ENCODE assay signal across 1 cellular context in the genomic region with DNA sequence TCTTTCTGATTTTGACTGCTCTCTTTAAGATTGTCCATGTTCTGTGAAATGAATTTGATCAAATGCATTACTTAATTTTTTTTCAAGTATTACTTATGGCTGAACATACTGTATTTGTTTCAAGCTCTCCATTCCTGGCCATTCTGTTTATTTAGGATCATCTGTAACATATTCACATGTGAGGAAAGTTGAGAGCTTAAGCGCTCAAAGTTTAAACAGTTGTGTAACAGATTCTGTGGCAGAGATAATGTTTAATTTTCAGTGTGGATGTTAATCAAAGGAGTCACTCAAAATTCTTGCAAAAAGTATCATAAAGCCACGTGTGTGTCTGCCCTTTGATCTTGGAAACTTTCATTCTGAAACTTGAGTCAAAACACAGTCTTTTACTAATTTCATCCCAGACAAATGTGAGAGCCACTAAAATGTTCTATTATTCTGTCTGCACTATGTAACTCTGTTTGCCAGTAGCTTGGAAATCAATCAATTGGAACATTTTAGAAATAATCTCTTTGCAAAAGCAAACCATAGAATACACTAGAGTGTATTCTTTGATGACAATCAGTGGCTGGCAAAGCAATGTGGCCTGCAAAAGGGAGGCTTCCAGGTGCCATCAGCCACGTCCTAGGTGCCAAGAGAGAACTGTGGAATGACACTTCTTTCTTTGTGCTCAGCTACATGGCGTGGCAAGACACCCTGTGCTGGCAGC.
TF ChIP-seq lines count a peak whose summit lies in the region.

No MANE protein-coding gene starts in this region.

TF ChIP-seq in HepG2, 621 proteins besides CTCF, POLR2A, EP300 and RAD21 (continues in another document):
- TF ChIP-seq CEBPB (IDR thresholded peaks at IDR 0.05; ENCODE audit: borderline replicate concordance, low read depth, low read length) (peak; percentile 58; the same call in 1 of the 2 replicates), FOXJ3 (CRISPR knock-in tag; IDR thresholded peaks at IDR 0.05; ENCODE audit: borderline replicate concordance) (peak; percentile 25; the same call in 1 of the 2 replicates), ZNF17 (CRISPR knock-in tag; IDR thresholded peaks at IDR 0.05) (no peak), SP140L (CRISPR knock-in tag; IDR thresholded peaks at IDR 0.05; ENCODE audit: borderline replicate concordance) (no peak), ZNF816 (CRISPR knock-in tag; IDR thresholded peaks at IDR 0.05; ENCODE audit: borderline replicate concordance) (no peak), GATAD2A (CRISPR knock-in tag; IDR thresholded peaks at IDR 0.05) (peak; percentile 49; the same call in 1 of the 2 replicates), SOX6 (IDR thresholded peaks at IDR 0.05) (no peak), SOX6 (CRISPR knock-in tag; IDR thresholded peaks at IDR 0.05) (peak; percentile 28; the same call in 1 of the 2 replicates), HNRNPH1 (optimal IDR thresholded peaks at IDR 0.05; ENCODE audit: low read depth, low read length) (no peak), SAP130 (CRISPR knock-in tag; IDR thresholded peaks at IDR 0.05; ENCODE audit: low read depth) (peak; percentile 31; the same call in 1 of the 2 replicates), ZNF205 (CRISPR knock-in tag; IDR thresholded peaks at IDR 0.05) (peak; percentile 61; the same call in 1 of the 2 replicates), CC2D1A (CRISPR knock-in tag; IDR thresholded peaks at IDR 0.05) (no peak), NCOR1 (IDR thresholded peaks at IDR 0.05; ENCODE audit: borderline replicate concordance, low read length) (peak; percentile 23; the same call in 1 of the 2 replicates), ZFYVE20 (CRISPR knock-in tag; IDR thresholded peaks at IDR 0.05; ENCODE audit: borderline replicate concordance, low read depth) (no peak), ZNF143 (CRISPR knock-in tag; IDR thresholded peaks at IDR 0.05) (no peak), RBFOX2 (IDR thresholded peaks at IDR 0.05; ENCODE audit: low read depth, low read length) (no peak), SOX13 (IDR thresholded peaks at IDR 0.05) (no peak), SOX13 (CRISPR knock-in tag; conservative IDR thresholded peaks at IDR 0.05 in 1 of 2, IDR thresholded peaks at IDR 0.05 in 1 of 2) (peak in 1 of 2 experiments; percentile 45; a peak in 1 of 4 replicates), ELF4 (CRISPR knock-in tag; IDR thresholded peaks at IDR 0.05; ENCODE audit: borderline replicate concordance) (no peak), KDM4B (CRISPR knock-in tag; IDR thresholded peaks at IDR 0.05) (no peak), TFAP4 (IDR thresholded peaks at IDR 0.05; ENCODE audit: borderline replicate concordance, low read depth) (peak; percentile 69; the same call in 1 of the 2 replicates), FOXA3 (CRISPR knock-in tag; IDR thresholded peaks at IDR 0.05) (peak; percentile 47), KDM1A (CRISPR knock-in tag; IDR thresholded peaks at IDR 0.05) (no peak), BHLHE40 (IDR thresholded peaks at IDR 0.05; ENCODE audit: low read length) (peak; percentile 25; the same call in 1 of the 2 replicates), GRHL1 (CRISPR knock-in tag; conservative IDR thresholded peaks at IDR 0.05) (no peak), TCF7 (IDR thresholded peaks at IDR 0.05; ENCODE audit: low read depth) (0 out of 2 replicates have a peak, but pooled peaks have one; percentile 7), ZSCAN20 (CRISPR knock-in tag; IDR thresholded peaks at IDR 0.05; ENCODE audit: borderline replicate concordance) (no peak), NBN (conservative IDR thresholded peaks at IDR 0.05) (no peak), MBD4 (IDR thresholded peaks at IDR 0.05; ENCODE audit: borderline replicate concordance, low read length) (no peak), HNF4G (IDR thresholded peaks at IDR 0.05; ENCODE audit: borderline replicate concordance, low read depth, low read length) (0 out of 2 replicates have a peak, but pooled peaks have one; percentile 12), HNF4G (CRISPR knock-in tag; IDR thresholded peaks at IDR 0.05; ENCODE audit: borderline replicate concordance, low read depth) (no peak), SRSF1 (optimal IDR thresholded peaks at IDR 0.05; ENCODE audit: low read depth, low read length) (no peak), BCL6 (CRISPR knock-in tag; IDR thresholded peaks at IDR 0.05) (peak; percentile 28; the same call in 1 of the 2 replicates), ARID3A (IDR thresholded peaks at IDR 0.05; ENCODE audit: low read depth, low read length) (peak; percentile 47; the same call in 1 of the 2 replicates), ZNF660 (CRISPR knock-in tag; IDR thresholded peaks at IDR 0.05; ENCODE audit: borderline replicate concordance, low read depth) (no peak), MTF2 (CRISPR knock-in tag; IDR thresholded peaks at IDR 0.05; ENCODE audit: borderline replicate concordance) (no peak), ZNF788 (CRISPR knock-in tag; IDR thresholded peaks at IDR 0.05; ENCODE audit: borderline replicate concordance) (no peak), DDIT3 (CRISPR knock-in tag; IDR thresholded peaks at IDR 0.05) (no peak), MEF2D (CRISPR knock-in tag; IDR thresholded peaks at IDR 0.05) (no peak), HNF4A (CRISPR knock-in tag; IDR thresholded peaks at IDR 0.05) (peak; percentile 72), ARID5B (CRISPR knock-in tag; IDR thresholded peaks at IDR 0.05) (peak; percentile 72)
- TF ChIP-seq, protein P1, sequence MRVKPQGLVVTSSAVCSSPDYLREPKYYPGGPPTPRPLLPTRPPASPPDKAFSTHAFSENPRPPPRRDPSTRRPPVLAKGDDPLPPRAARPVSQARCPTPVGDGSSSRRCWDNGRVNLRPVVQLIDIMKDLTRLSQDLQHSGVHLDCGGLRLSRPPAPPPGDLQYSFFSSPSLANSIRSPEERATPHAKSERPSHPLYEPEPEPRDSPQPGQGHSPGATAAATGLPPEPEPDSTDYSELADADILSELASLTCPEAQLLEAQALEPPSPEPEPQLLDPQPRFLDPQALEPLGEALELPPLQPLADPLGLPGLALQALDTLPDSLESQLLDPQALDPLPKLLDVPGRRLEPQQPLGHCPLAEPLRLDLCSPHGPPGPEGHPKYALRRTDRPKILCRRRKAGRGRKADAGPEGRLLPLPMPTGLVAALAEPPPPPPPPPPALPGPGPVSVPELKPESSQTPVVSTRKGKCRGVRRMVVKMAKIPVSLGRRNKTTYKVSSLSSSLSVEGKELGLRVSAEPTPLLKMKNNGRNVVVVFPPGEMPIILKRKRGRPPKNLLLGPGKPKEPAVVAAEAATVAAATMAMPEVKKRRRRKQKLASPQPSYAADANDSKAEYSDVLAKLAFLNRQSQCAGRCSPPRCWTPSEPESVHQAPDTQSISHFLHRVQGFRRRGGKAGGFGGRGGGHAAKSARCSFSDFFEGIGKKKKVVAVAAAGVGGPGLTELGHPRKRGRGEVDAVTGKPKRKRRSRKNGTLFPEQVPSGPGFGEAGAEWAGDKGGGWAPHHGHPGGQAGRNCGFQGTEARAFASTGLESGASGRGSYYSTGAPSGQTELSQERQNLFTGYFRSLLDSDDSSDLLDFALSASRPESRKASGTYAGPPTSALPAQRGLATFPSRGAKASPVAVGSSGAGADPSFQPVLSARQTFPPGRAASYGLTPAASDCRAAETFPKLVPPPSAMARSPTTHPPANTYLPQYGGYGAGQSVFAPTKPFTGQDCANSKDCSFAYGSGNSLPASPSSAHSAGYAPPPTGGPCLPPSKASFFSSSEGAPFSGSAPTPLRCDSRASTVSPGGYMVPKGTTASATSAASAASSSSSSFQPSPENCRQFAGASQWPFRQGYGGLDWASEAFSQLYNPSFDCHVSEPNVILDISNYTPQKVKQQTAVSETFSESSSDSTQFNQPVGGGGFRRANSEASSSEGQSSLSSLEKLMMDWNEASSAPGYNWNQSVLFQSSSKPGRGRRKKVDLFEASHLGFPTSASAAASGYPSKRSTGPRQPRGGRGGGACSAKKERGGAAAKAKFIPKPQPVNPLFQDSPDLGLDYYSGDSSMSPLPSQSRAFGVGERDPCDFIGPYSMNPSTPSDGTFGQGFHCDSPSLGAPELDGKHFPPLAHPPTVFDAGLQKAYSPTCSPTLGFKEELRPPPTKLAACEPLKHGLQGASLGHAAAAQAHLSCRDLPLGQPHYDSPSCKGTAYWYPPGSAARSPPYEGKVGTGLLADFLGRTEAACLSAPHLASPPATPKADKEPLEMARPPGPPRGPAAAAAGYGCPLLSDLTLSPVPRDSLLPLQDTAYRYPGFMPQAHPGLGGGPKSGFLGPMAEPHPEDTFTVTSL (CRISPR knock-in tag; IDR thresholded peaks at IDR 0.05; ENCODE audit: borderline replicate concordance) = peak; percentile 60; the same call in 1 of the 2 replicates
- TF ChIP-seq, protein P2, sequence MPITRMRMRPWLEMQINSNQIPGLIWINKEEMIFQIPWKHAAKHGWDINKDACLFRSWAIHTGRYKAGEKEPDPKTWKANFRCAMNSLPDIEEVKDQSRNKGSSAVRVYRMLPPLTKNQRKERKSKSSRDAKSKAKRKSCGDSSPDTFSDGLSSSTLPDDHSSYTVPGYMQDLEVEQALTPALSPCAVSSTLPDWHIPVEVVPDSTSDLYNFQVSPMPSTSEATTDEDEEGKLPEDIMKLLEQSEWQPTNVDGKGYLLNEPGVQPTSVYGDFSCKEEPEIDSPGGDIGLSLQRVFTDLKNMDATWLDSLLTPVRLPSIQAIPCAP (CRISPR knock-in tag; IDR thresholded peaks at IDR 0.05; ENCODE audit: low read depth) = no peak
- TF ChIP-seq, protein P3, sequence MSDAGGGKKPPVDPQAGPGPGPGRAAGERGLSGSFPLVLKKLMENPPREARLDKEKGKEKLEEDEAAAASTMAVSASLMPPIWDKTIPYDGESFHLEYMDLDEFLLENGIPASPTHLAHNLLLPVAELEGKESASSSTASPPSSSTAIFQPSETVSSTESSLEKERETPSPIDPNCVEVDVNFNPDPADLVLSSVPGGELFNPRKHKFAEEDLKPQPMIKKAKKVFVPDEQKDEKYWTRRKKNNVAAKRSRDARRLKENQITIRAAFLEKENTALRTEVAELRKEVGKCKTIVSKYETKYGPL (CRISPR knock-in tag; IDR thresholded peaks at IDR 0.05) = peak; percentile 84; the same call in 1 of the 2 replicates
